ENCODE assay signal across 29 cellular contexts in the genomic region with DNA sequence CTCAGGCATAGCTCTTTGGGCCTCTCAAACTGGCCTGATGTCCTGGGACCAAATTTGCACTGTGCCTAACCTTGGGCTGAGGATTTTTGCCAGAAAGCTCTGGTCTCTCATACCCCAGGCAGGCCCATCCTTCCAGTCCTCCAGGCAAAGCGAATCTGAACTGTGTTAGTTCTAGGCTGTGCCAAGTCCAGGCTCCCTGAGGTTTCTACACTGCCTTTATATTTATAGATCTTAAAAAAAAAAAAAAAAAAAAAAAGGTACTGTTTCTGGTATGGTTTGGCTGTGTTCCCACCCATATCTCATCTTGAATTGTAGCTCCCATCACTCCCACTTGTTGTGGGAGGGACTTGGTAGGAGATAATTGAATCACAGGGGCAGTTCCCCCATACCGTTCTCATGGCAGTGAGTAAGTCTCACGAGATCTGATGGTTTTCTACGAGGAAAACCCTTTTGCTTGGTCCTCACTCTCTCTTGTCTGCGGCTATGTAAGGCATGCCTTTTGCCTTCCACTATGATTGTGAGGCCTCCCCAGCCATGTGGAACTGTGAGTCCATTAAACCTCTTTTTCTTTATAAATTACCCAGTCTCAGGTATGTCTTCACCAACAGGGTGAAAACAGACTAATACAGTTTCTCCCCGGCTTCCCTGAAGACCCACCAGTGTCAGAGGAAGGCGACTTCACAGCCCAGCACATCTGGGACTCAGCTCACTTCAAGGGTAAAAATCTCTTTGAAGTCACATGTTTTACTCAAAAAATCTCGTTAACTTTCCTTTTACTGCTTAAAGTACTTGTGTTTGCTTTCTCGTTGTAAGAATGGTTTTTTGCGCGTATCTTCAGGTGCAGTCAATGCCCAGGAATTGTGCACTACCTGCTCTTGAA. TPM values are rescaled to one million over a fixed set of nuclear protein-coding genes. Genes with fewer than 3 reads are reported as not detected.
DNase-seq lines count a peak whose midpoint lies in the region; ATAC-seq and TF ChIP-seq lines count a peak whose summit lies in the region.
"Had no signal": no experiment of that assay in that cellular context is flagged by ENCODE, and none has a peak within 500 bp of the region (broad histone marks: within the 10 kb centered on the region; RNA-seq: fewer than 3 reads in every experiment).

No MANE protein-coding gene starts in this region.

- ATAC-seq in GM18505 (IDR thresholded peaks at IDR 0.05; ENCODE audit: unreplicated experiment) = no peak
- ATAC-seq: left lobe of liver, T-helper 17 cell had no signal

- H3K4me3 ChIP-seq in GM12865 (ENCODE audit: low read depth, low read length) (0 out of 2 replicates have a peak overlapping the region, but pooled peaks have one; percentile 2), fibroblast of pulmonary artery (replicated peaks; ENCODE audit: low read depth, low read length) (no peak overlapping the region)
- H3K4me3 ChIP-seq: SK-N-MC, smooth muscle cell had no signal

- TF ChIP-seq CTCF in GM12865 (IDR thresholded peaks at IDR 0.05; ENCODE audit: insufficient read depth, low read depth, low read length, missing control alignments) = no peak
- no peak for TF ChIP-seq CTCF in fibroblast of pulmonary artery (IDR thresholded peaks at IDR 0.05; ENCODE audit: low read length, missing control alignments)

- DNase-seq in A172 (ENCODE audit: low spot score) = peak; percentile 36
- DNase-seq in GM12865 (ENCODE audit: low read depth) = peak; percentile 64
- peak; percentile 86 for DNase-seq in OCI-M1 (lab: John Stamatoyannopoulos, UW)
- peak; percentile 34 for DNase-seq in fibroblast of pulmonary artery (ENCODE audit: low read depth)
- DNase-seq in dedifferentiated amniotic fluid mesenchymal stem cell (ENCODE audit: extremely low spot score) = no peak
- DNase-seq in NCI-H1694 (lab: John Stamatoyannopoulos, UW) = no peak
- no peak for DNase-seq in globus pallidus (ENCODE audit: low spot score)
- DNase-seq: activated CD4-positive, alpha-beta T cell treated with anti-CD3 and anti-CD28 coated beads, Interleukin-2, amount 50 U/mL, for 1 hour; activated CD8-positive, alpha-beta memory T cell treated with anti-CD3 and anti-CD28 coated beads, Interleukin-2, amount 50 U/mL, for 48 hours; brain microvascular endothelial cell; effector memory CD4-positive, alpha-beta T cell; erythroblast; foreskin melanocyte; H7; midbrain; NCI-H187 treated with DMSO at 0.1 percent for 48 hours; NCI-H2227 treated with DMSO at 0.1 percent for 48 hours; NCI-H69; retina; stimulated activated CD4-positive, alpha-beta T cell treated with anti-CD3 and anti-CD28 coated beads, Interleukin-2, amount 100 ng/mL, for 24 hours; T-helper 17 cell had no signal

- no peak for TF ChIP-seq POLR2A in GM18505 (IDR thresholded peaks at IDR 0.05; ENCODE audit: borderline replicate concordance, extremely low read depth, insufficient read depth, insufficient read length)

RNA-seq across cellular contexts. Expression of a gene that starts 39.1 kb away (rescaled TPM):
- total RNA-seq in A172 (2014; rRNA removed; shearing (Covaris generic)) = not detected in 2 replicates
- total RNA-seq: Daoy; left lobe of liver; naive thymus-derived CD8-positive, alpha-beta T cell; osteocyte; RPMI7951; smooth muscle cell; T-helper 17 cell had no signal

Comparison
In these comparisons a context has a peak if more than half of its experiments do, and no peak if none do; other contexts are left out.
1. DNase-seq: peak in A172 (single experiment), GM12865 (single experiment), OCI-M1 (single experiment) and fibroblast of pulmonary artery (single experiment); none in dedifferentiated amniotic fluid mesenchymal stem cell (single experiment), NCI-H1694 (single experiment) and globus pallidus (single experiment).